Comparison of ENCODE assay signal across 23 cellular contexts in genomic region chr7:158246272-158246959, GRCh38.
DNase-seq lines count a peak whose midpoint lies in the region; ATAC-seq and TF ChIP-seq lines count a peak whose summit lies in the region.
"Had no signal": no experiment of that assay in that cellular context is flagged by ENCODE, and none has a peak within 500 bp of the region (broad histone marks: within the 10 kb centered on the region; RNA-seq: fewer than 3 reads in every experiment).

No MANE protein-coding gene starts in this region.

- peaks cover 6% of the 10 kb centered on the region for H3K36me3 Mint-ChIP-seq in neural crest cell (ENCODE audit: low read depth)
- H3K36me3 Mint-ChIP-seq: CD4-positive, alpha-beta memory T cell had no signal

- no peak for ATAC-seq in GM18909 (IDR thresholded peaks at IDR 0.05; ENCODE audit: poor library complexity, unreplicated experiment)
- ATAC-seq in HG02642 (IDR thresholded peaks at IDR 0.05; ENCODE audit: poor library complexity, unreplicated experiment), result no peak
- ATAC-seq: A549 had no signal

- H3K9me3 Mint-ChIP-seq in neural crest cell, result peaks cover 2% of the 10 kb centered on the region

- intact Hi-C loops in stomach (cut with DNase I; ENCODE audit: low total_unique reads), result no loop called here

- no peaks in the 10 kb centered on the region for H3K36me3 ChIP-seq in stomach

- H3K27me3 Mint-ChIP-seq in neural crest cell (ENCODE audit: low read depth), result no peaks in the 10 kb centered on the region
- H3K27me3 Mint-ChIP-seq: CD4-positive, alpha-beta memory T cell had no signal

- TF ChIP-seq EP300 in stomach (IDR thresholded peaks at IDR 0.05), result no peak

- H3K27ac Mint-ChIP-seq in neural crest cell (ENCODE audit: unreplicated experiment), result peak overlapping the region; percentile 32
- H3K27ac Mint-ChIP-seq: CD4-positive, alpha-beta memory T cell had no signal

- 88 to 97% (median 93%) methylated on average over 22 to 24 of the region's 24 CpGs for WGBS in stomach, 5 donors

- no peak for TF ChIP-seq CTCF in GM13977 (IDR thresholded peaks at IDR 0.05; ENCODE audit: extremely low read depth, insufficient read depth, missing control alignments)
- no peak for TF ChIP-seq CTCF in neural crest cell (conservative IDR thresholded peaks at IDR 0.05)
- TF ChIP-seq CTCF in stomach (IDR thresholded peaks at IDR 0.05), result no peak

- no peaks in the 10 kb centered on the region for H3K4me1 Mint-ChIP-seq in neural crest cell
- H3K4me1 Mint-ChIP-seq: CD4-positive, alpha-beta memory T cell had no signal

- no peak overlapping the region for H3K27ac ChIP-seq in stomach
- H3K27ac ChIP-seq: A549 had no signal

- H3K4me1 ChIP-seq in stomach, result no peaks in the 10 kb centered on the region
- H3K4me1 ChIP-seq: A549 had no signal

- no peak overlapping the region for H3K4me3 Mint-ChIP-seq in neural crest cell
- H3K4me3 Mint-ChIP-seq: CD4-positive, alpha-beta memory T cell had no signal

- H3K4me3 ChIP-seq in stomach, result no peak overlapping the region
- H3K4me3 ChIP-seq: A549 had no signal

- TF ChIP-seq POLR2A in stomach (IDR thresholded peaks at IDR 0.05), result no peak

- DNase-seq in GM13977 (ENCODE audit: low spot score) (peak; percentile 10), HuH-7 (ENCODE audit: low spot score) (peak; percentile 1), neural crest cell (ENCODE audit: low read depth, low spot score) (no peak), stomach (peak; percentile 22), Ammon's horn (ENCODE audit: low spot score) (no peak)
- DNase-seq: AML-193; C1 segment of cervical spinal cord; CD4-positive, alpha-beta memory T cell; COR-L47; DMS53; Kasumi-1; NCI-H1092 treated with DMSO at 0.1 percent for 48 hours; NCI-H1436; NCI-H187; NCI-H2081 treated with DMSO at 0.1 percent for 48 hours; NCI-H2171; NCI-H226; NCI-H510A; NCI-H69; SK-N-SH had no signal

- no peaks in the 10 kb centered on the region for H3K27me3 ChIP-seq in stomach

- in situ Hi-C loops in GM13977 (cut with MboI; ENCODE audit: low pct_unique_long_range_greater_than_20kb, low sequenced_read_pairs, unreplicated experiment), result no loop called here

- H3K9me3 ChIP-seq in stomach, result peaks cover 0 to 7% (median 0%) of the 10 kb centered on the region in 4 donors

Comparison
In these comparisons a context has a peak if more than half of its experiments do, and no peak if none do; other contexts are left out.
1. DNase-seq: peak in GM13977 (single experiment), HuH-7 (single experiment) and stomach (single experiment); none in neural crest cell (single experiment) and Ammon's horn (single experiment).